Comparison of ENCODE assay signal across 1 cellular context in genomic region chr9:133120343-133121199, GRCh38.
TF ChIP-seq lines count a peak whose summit lies in the region.

No MANE protein-coding gene starts in this region.

TF ChIP-seq in H1, 55 proteins besides CTCF, POLR2A, EP300 and RAD21:
- TF ChIP-seq NRF1 (IDR thresholded peaks at IDR 0.05; ENCODE audit: low read depth, low read length), result no peak
- no peak for TF ChIP-seq GABPA (IDR thresholded peaks at IDR 0.05; ENCODE audit: borderline replicate concordance, insufficient read depth, low read length)
- no peak for TF ChIP-seq CBX8 (IDR thresholded peaks at IDR 0.05; ENCODE audit: borderline replicate concordance, low read depth, low read length)
- TF ChIP-seq, protein P1, sequence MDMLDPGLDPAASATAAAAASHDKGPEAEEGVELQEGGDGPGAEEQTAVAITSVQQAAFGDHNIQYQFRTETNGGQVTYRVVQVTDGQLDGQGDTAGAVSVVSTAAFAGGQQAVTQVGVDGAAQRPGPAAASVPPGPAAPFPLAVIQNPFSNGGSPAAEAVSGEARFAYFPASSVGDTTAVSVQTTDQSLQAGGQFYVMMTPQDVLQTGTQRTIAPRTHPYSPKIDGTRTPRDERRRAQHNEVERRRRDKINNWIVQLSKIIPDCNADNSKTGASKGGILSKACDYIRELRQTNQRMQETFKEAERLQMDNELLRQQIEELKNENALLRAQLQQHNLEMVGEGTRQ (IDR thresholded peaks at IDR 0.05; ENCODE audit: low read length), result no peak
- no peak for TF ChIP-seq CHD1 (IDR thresholded peaks at IDR 0.05; ENCODE audit: low read depth, low read length)
- TF ChIP-seq PHF8 (conservative IDR thresholded peaks at IDR 0.05; ENCODE audit: low read depth, low read length), result 0 out of 2 replicates have a peak, but pooled peaks have one; percentile 28
- no peak for TF ChIP-seq CHD2 (IDR thresholded peaks at IDR 0.05; ENCODE audit: low read length)
- no peak for TF ChIP-seq CTBP2 (IDR thresholded peaks at IDR 0.05; ENCODE audit: borderline replicate concordance, insufficient read depth, insufficient read length, low read length)
- no peak for TF ChIP-seq KDM5A (IDR thresholded peaks at IDR 0.05; ENCODE audit: low read length)
- no peak for TF ChIP-seq YY1 (IDR thresholded peaks at IDR 0.05; ENCODE audit: low read depth, low read length)
- no peak for TF ChIP-seq GTF2F1 (IDR thresholded peaks at IDR 0.05; ENCODE audit: borderline replicate concordance, low read depth, low read length)
- TF ChIP-seq SP1 (IDR thresholded peaks at IDR 0.05; ENCODE audit: low read depth, low read length), result no peak
- TF ChIP-seq TCF12 (IDR thresholded peaks at IDR 0.05; ENCODE audit: low read depth, low read length), result no peak
- peak; percentile 71 for TF ChIP-seq KDM4A (IDR thresholded peaks at IDR 0.05; ENCODE audit: low read depth, low read length, severe bottlenecking)
- no peak for TF ChIP-seq EZH2 (IDR thresholded peaks at IDR 0.05; ENCODE audit: low read depth, low read length, severe bottlenecking)
- no peak for TF ChIP-seq BACH1 (IDR thresholded peaks at IDR 0.05; ENCODE audit: low read length)
- TF ChIP-seq, protein P2, sequence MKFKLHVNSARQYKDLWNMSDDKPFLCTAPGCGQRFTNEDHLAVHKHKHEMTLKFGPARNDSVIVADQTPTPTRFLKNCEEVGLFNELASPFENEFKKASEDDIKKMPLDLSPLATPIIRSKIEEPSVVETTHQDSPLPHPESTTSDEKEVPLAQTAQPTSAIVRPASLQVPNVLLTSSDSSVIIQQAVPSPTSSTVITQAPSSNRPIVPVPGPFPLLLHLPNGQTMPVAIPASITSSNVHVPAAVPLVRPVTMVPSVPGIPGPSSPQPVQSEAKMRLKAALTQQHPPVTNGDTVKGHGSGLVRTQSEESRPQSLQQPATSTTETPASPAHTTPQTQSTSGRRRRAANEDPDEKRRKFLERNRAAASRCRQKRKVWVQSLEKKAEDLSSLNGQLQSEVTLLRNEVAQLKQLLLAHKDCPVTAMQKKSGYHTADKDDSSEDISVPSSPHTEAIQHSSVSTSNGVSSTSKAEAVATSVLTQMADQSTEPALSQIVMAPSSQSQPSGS (IDR thresholded peaks at IDR 0.05; ENCODE audit: low read length), result no peak
- TF ChIP-seq SIX5 (IDR thresholded peaks at IDR 0.05; ENCODE audit: low read depth, low read length), result no peak
- 0 out of 2 replicates have a peak, but pooled peaks have one; percentile 19 for TF ChIP-seq E2F6 (IDR thresholded peaks at IDR 0.05)
- TF ChIP-seq POU5F1 (IDR thresholded peaks at IDR 0.05; ENCODE audit: low read depth, low read length), result no peak
- no peak for TF ChIP-seq SUZ12 (IDR thresholded peaks at IDR 0.05; ENCODE audit: low read length)
- TF ChIP-seq HDAC6 (IDR thresholded peaks at IDR 0.05; ENCODE audit: low read depth, low read length), result no peak
- no peak for TF ChIP-seq MAFK (IDR thresholded peaks at IDR 0.05; ENCODE audit: low read depth, low read length)
- no peak; the same call in 1 of the 2 replicates for TF ChIP-seq POLR2AphosphoS5 (IDR thresholded peaks at IDR 0.05; ENCODE audit: low read depth, low read length)
